ENCODE assay signal across 14 cellular contexts in the genomic region with DNA sequence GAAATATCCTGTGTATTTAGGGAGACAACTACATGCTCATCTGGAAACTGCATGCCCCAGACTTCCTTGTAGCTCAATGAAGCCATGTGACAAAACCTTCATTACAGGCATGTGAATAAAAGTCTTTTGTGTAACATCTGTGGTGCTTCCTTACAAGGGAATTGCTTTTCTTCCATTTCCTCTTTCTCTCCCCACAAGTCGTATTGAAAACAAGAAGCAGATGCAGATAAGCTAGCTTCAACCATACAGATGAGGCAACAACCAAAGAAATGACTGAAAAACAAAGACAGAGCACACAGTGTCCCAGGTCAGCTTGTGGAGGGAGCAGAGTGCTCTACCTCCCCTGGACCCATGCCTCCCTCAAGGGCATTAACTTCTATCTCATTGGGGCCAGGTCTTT.
DNase-seq lines count a peak whose midpoint lies in the region; ATAC-seq, FAIRE-seq and TF ChIP-seq lines count a peak whose summit lies in the region.
"Had no signal": no experiment of that assay in that cellular context is flagged by ENCODE, and none has a peak within 500 bp of the region (broad histone marks: within the 10 kb centered on the region; RNA-seq: fewer than 3 reads in every experiment).

No MANE protein-coding gene starts in this region.

- 0% methylated on average over 1 of the region's 1 CpG for WGBS in right lobe of liver (ENCODE audit: insufficient coverage, low coverage, low lambda C conversion rate, missing lambda C conversion rate)
- WGBS in HepG2 (ENCODE audit: low lambda C conversion rate) = 0% methylated on average over 1 of the region's 1 CpG
- WGBS in right cardiac atrium = 25% methylated on average over 1 of the region's 1 CpG

- intact Hi-C loops in right lobe of liver (cut with DNase I) = no loop called here
- intact Hi-C loops in HepG2 (cut with micrococcal nuclease; ENCODE audit: unreplicated experiment) = no loop called here
- intact Hi-C loops in right cardiac atrium (cut with DNase I) = no loop called here

- no peak for TF ChIP-seq RAD21 in HepG2 (CRISPR knock-in tag; IDR thresholded peaks at IDR 0.05)

- in situ Hi-C loops in HepG2 (cut with HindIII; ENCODE audit: extremely low pct_ligation_motif_present, low pct_unique_long_range_greater_than_20kb) = no loop called here

- POLR2A ChIA-PET in HepG2 (lab: Yijun Ruan, JAX) = no interaction called here

- no peaks in the 10 kb centered on the region for H3K4me1 ChIP-seq in right lobe of liver
- no peaks in the 10 kb centered on the region for H3K4me1 ChIP-seq in HepG2 (ENCODE audit: insufficient read depth, low read length)
- peaks cover 1% of the 10 kb centered on the region for H3K4me1 ChIP-seq in right cardiac atrium (ENCODE audit: control insufficient read depth, insufficient read depth, low read length)

- CTCF ChIA-PET in HepG2 (lab: Yijun Ruan, JAX; ENCODE audit: low intra/inter-chr PET ratio, low total read pairs) = no interaction called here

- H3K4me2 ChIP-seq in HepG2 (ENCODE audit: low read depth, low read length) = no peak overlapping the region

- TF ChIP-seq POLR2A in right lobe of liver (IDR thresholded peaks at IDR 0.05) (no peak), HepG2 (IDR thresholded peaks at IDR 0.05; ENCODE audit: insufficient read depth in 1 of 2, low read depth in 2 of 2, low read length in 2 of 2) (no peak)

- H3K36me3 ChIP-seq in right lobe of liver (no peaks in the 10 kb centered on the region), HepG2 (replicated peaks in 1 of 2; ENCODE audit: control insufficient read depth in 1 of 2, insufficient read depth in 2 of 2, low read length in 2 of 2) (no peaks in the 10 kb centered on the region)

- no peak for TF ChIP-seq EP300 in HepG2 (IDR thresholded peaks at IDR 0.05; ENCODE audit: low read depth in 2 of 2, low read length in 2 of 2)
- no peak for TF ChIP-seq EP300 in HepG2 (CRISPR knock-in tag; IDR thresholded peaks at IDR 0.05; ENCODE audit: borderline replicate concordance)

- H2AFZ ChIP-seq in HepG2 (ENCODE audit: low read length) = no peak overlapping the region

- H3K27me3 ChIP-seq in right lobe of liver (no peaks in the 10 kb centered on the region), HepG2 (ENCODE audit: control insufficient read depth in 1 of 2, insufficient read depth in 2 of 2, low read length in 2 of 2) (no peaks in the 10 kb centered on the region), right cardiac atrium (ENCODE audit: control insufficient read depth, insufficient read depth) (no peaks in the 10 kb centered on the region)

- H3K27ac ChIP-seq in right lobe of liver (no peak overlapping the region), HepG2 (ENCODE audit: extremely low read length, insufficient read depth, low read length) (no peak overlapping the region), right cardiac atrium (ENCODE audit: low read length) (no peak overlapping the region)

- TF ChIP-seq CTCF in right lobe of liver (IDR thresholded peaks at IDR 0.05) (no peak), HepG2 (CRISPR knock-in tag; IDR thresholded peaks at IDR 0.05) (no peak)

- no peaks in the 10 kb centered on the region for H4K20me1 ChIP-seq in HepG2 (ENCODE audit: insufficient read depth, low read length)

- no peaks in the 10 kb centered on the region for H3K9me3 ChIP-seq in right lobe of liver
- H3K9me3 ChIP-seq in HepG2 (ENCODE audit: low read length) = no peaks in the 10 kb centered on the region
- H3K9me3 ChIP-seq in right cardiac atrium (ENCODE audit: control insufficient read depth, low read length) = no peaks in the 10 kb centered on the region

- H3K9ac ChIP-seq in HepG2 (ENCODE audit: insufficient read depth, low read depth, low read length) = no peak overlapping the region

- peak; percentile 38 to 67 (median 47) for ATAC-seq in right lobe of liver
- ATAC-seq in HepG2 = no peak
- ATAC-seq in right cardiac atrium = peak; percentile 59 to 74
- no peak for ATAC-seq in HG03571 (IDR thresholded peaks at IDR 0.05; ENCODE audit: unreplicated experiment)

- no peaks in the 10 kb centered on the region for H3K79me2 ChIP-seq in HepG2 (ENCODE audit: insufficient read depth, low read length)

- BruUV-seq in HepG2 (replicated peaks; lab: Mats Ljungman, UMichigan) = no TSS peak

- H3K4me3 ChIP-seq in right lobe of liver (no peak overlapping the region), HepG2 (replicated peaks in 1 of 3; ENCODE audit: insufficient read depth in 1 of 3, low read depth in 2 of 3, low read length in 3 of 3) (no peak overlapping the region), right cardiac atrium (ENCODE audit: low read length) (no peak overlapping the region)

- FAIRE-seq in HepG2 (lab: Jason Lieb, UNC) = no peak
- FAIRE-seq: A204.1 had no signal

- DNase-seq in right lobe of liver = no peak
- DNase-seq in HepG2 (ENCODE audit: low spot score) = no peak
- peak; percentile 85 for DNase-seq in NOMO-1 treated with DMSO at 0.1 percent for 48 hours (lab: John Stamatoyannopoulos, UW; ENCODE audit: unreplicated experiment)
- no peak for DNase-seq in right cardiac atrium
- no peak for DNase-seq in NAMALWA (ENCODE audit: low spot score)
- no peak for DNase-seq in iPS-NIHi11 (ENCODE audit: low spot score)
- DNase-seq in NCI-H2029 (lab: John Stamatoyannopoulos, UW) = no peak
- DNase-seq: activated CD4-positive, alpha-beta memory T cell treated with anti-CD3 and anti-CD28 coated beads, Interleukin-2, amount 10 ng/mL, durations not matched to agents 7 days and 5 days; amniotic stem cell; H9; Karpas-422; RPMI8226 had no signal

TF ChIP-seq in HepG2, 621 proteins besides CTCF, POLR2A, EP300 and RAD21 (continues in another document):
- TF ChIP-seq IRF1 (CRISPR knock-in tag; IDR thresholded peaks at IDR 0.05; ENCODE audit: low read depth) (no peak), NBN (conservative IDR thresholded peaks at IDR 0.05) (no peak), SMARCC2 (IDR thresholded peaks at IDR 0.05) (no peak), BCLAF1 (IDR thresholded peaks at IDR 0.05) (no peak), THAP11 (CRISPR knock-in tag; IDR thresholded peaks at IDR 0.05) (no peak), XBP1 (CRISPR knock-in tag; IDR thresholded peaks at IDR 0.05) (no peak), ISL2 (CRISPR knock-in tag; IDR thresholded peaks at IDR 0.05) (no peak), SALL2 (CRISPR knock-in tag; IDR thresholded peaks at IDR 0.05) (no peak), PCBP2 (optimal IDR thresholded peaks at IDR 0.05; ENCODE audit: low read depth, low read length, poor library complexity, severe bottlenecking) (no peak), ZNF274 (CRISPR knock-in tag; IDR thresholded peaks at IDR 0.05) (no peak), ZNF383 (CRISPR knock-in tag; IDR thresholded peaks at IDR 0.05; ENCODE audit: borderline replicate concordance) (no peak), CERS6 (CRISPR knock-in tag; IDR thresholded peaks at IDR 0.05) (no peak)
- TF ChIP-seq, protein P1, sequence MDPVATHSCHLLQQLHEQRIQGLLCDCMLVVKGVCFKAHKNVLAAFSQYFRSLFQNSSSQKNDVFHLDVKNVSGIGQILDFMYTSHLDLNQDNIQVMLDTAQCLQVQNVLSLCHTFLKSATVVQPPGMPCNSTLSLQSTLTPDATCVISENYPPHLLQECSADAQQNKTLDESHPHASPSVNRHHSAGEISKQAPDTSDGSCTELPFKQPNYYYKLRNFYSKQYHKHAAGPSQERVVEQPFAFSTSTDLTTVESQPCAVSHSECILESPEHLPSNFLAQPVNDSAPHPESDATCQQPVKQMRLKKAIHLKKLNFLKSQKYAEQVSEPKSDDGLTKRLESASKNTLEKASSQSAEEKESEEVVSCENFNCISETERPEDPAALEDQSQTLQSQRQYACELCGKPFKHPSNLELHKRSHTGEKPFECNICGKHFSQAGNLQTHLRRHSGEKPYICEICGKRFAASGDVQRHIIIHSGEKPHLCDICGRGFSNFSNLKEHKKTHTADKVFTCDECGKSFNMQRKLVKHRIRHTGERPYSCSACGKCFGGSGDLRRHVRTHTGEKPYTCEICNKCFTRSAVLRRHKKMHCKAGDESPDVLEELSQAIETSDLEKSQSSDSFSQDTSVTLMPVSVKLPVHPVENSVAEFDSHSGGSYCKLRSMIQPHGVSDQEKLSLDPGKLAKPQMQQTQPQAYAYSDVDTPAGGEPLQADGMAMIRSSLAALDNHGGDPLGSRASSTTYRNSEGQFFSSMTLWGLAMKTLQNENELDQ (CRISPR knock-in tag; IDR thresholded peaks at IDR 0.05; ENCODE audit: borderline replicate concordance) = no peak

Comparison
In these comparisons a context has a peak if more than half of its experiments do, and no peak if none do; other contexts are left out.
1. ATAC-seq: peak in right lobe of liver (4 of 4) and right cardiac atrium (2 of 2); none in HepG2 (single experiment) and HG03571 (single experiment).